ENCODE assay signal across 8 cellular contexts in the genomic region with DNA sequence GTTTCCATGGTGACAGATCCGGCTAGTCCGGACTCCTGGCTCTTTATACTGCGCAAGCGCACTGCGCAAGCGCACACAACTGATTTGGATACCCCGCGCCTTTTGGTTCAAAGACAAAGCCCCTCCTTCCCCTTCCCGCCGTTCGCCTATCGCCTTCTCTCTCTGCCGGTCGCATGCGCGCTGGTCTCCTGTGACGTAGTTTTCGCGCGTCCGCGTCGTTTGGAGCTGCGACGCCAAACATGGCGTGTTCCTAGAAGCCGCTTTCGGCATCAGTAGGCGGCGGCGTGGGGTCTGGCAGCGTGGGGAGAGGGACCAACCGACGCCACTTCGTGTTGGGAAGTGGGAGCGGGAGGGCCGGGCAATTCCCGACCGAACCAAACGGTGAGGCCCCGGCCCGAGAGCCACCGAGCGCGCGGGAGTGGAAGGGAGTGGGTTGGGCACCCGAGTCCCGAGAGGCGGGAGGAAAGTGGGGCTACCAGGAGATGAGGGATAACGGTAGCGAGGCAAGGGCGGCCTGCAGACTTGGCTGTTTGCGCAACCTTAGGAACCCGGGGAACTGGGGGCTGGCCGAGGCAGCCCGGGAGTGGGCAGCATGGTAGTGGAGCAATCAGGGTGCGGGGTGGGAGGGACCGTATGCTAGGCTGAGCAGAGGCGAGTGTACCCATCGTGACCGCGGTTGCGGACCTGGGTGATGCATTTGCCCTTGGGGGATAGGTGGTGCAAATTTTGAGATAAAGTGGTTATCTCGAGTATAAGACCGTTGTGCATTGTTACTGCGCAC.
DNase-seq lines count a peak whose midpoint lies in the region; ATAC-seq and TF ChIP-seq lines count a peak whose summit lies in the region.

Gene IPO11 (plus strand): TSS at position 215 of the 781 bp plus-strand sequence. CDS start 24,517 bp downstream, outside the sequence.

- H3K27me3 Mint-ChIP-seq in activated naive CD4-positive, alpha-beta T cell treated with anti-CD3 and anti-CD28 coated beads, Interleukin-2, amount 50 U/mL, for 24 hours, result no peaks in the 10 kb centered on the region

- H3K9me3 Mint-ChIP-seq in activated naive CD4-positive, alpha-beta T cell treated with anti-CD3 and anti-CD28 coated beads, Interleukin-2, amount 50 U/mL, for 24 hours, result no peaks in the 10 kb centered on the region

- H3K27me3 ChIP-seq in GM06990 (replicated peaks; ENCODE audit: control insufficient read depth, insufficient read depth, low read length), result no peaks in the 10 kb centered on the region

- ATAC-seq in HG02588 (IDR thresholded peaks at IDR 0.05; ENCODE audit: unreplicated experiment) (peak; percentile 96), SK-N-SH treated with all-trans-retinoic acid at 6 μM for 48 hours (peak; percentile 93)

- H3K4me1 Mint-ChIP-seq in activated naive CD4-positive, alpha-beta T cell treated with anti-CD3 and anti-CD28 coated beads, Interleukin-2, amount 50 U/mL, for 24 hours, result peaks cover 33% of the 10 kb centered on the region

- DNase-seq in GM06990 (ENCODE audit: extremely low read depth, insufficient read length) (peak; percentile 96), NCI-H1092 (lab: John Stamatoyannopoulos, UW) (peak; percentile 97), germinal center (ENCODE audit: low spot score) (peak; percentile 97), non-pigmented ciliary epithelial cell (ENCODE audit: low read depth) (peak; percentile 96), superior temporal gyrus (ENCODE audit: extremely low spot score) (peak; percentile 100)

- peak within 1 kb of the TSS; percentile 72 for H3K4me3 ChIP-seq in GM06990 (replicated peaks; ENCODE audit: low read depth, low read length)

- H3K27ac Mint-ChIP-seq in activated naive CD4-positive, alpha-beta T cell treated with anti-CD3 and anti-CD28 coated beads, Interleukin-2, amount 50 U/mL, for 24 hours, result peak within 1 kb of the TSS; percentile 91

- peaks cover 1% of the 10 kb centered on the region for H3K36me3 Mint-ChIP-seq in activated naive CD4-positive, alpha-beta T cell treated with anti-CD3 and anti-CD28 coated beads, Interleukin-2, amount 50 U/mL, for 24 hours

- TF ChIP-seq CTCF in GM06990 (IDR thresholded peaks at IDR 0.05; ENCODE audit: insufficient read depth, low read length, poor library complexity, severe bottlenecking), result no peak

- peak within 1 kb of the TSS; percentile 95 for H3K4me3 Mint-ChIP-seq in activated naive CD4-positive, alpha-beta T cell treated with anti-CD3 and anti-CD28 coated beads, Interleukin-2, amount 50 U/mL, for 24 hours

- H3K36me3 ChIP-seq in GM06990 (ENCODE audit: control insufficient read depth, insufficient read depth, low read length), result no peaks in the 10 kb centered on the region

TF ChIP-seq in SK-N-SH treated with all-trans-retinoic acid at 6 μM for 48 hours, 23 proteins besides CTCF, POLR2A, EP300 and RAD21:
- TF ChIP-seq, protein P1, sequence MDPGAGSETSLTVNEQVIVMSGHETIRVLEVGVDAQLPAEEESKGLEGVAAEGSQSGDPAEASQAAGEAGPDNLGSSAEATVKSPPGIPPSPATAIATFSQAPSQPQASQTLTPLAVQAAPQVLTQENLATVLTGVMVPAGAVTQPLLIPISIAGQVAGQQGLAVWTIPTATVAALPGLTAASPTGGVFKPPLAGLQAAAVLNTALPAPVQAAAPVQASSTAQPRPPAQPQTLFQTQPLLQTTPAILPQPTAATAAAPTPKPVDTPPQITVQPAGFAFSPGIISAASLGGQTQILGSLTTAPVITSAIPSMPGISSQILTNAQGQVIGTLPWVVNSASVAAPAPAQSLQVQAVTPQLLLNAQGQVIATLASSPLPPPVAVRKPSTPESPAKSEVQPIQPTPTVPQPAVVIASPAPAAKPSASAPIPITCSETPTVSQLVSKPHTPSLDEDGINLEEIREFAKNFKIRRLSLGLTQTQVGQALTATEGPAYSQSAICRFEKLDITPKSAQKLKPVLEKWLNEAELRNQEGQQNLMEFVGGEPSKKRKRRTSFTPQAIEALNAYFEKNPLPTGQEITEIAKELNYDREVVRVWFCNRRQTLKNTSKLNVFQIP (CRISPR knock-in tag; IDR thresholded peaks at IDR 0.05; ENCODE audit: borderline replicate concordance, low read depth), result 0 out of 2 replicates have a peak, but pooled peaks have one; percentile 21
- no peak for TF ChIP-seq CSDC2 (CRISPR knock-in tag; IDR thresholded peaks at IDR 0.05)

Comparison
In these comparisons a context has a peak if more than half of its experiments do, and no peak if none do; other contexts are left out.
1. Peak in every context shown above with its lines: DNase-seq, ATAC-seq and H3K4me3 ChIP-seq.